ENCODE assay signal across 22 cellular contexts in genomic region chr7:96167424-96167823, GRCh38.
DNase-seq lines count a peak whose midpoint lies in the region; ATAC-seq and TF ChIP-seq lines count a peak whose summit lies in the region.
"Had no signal": no experiment of that assay in that cellular context is flagged by ENCODE, and none has a peak within 500 bp of the region (broad histone marks: within the 10 kb centered on the region; RNA-seq: fewer than 3 reads in every experiment).

No MANE protein-coding gene starts in this region.

- H3K36me3 ChIP-seq in tibial artery: peaks cover 10 to 41% (median 18%) of the 10 kb centered on the region in 3 donors

- H3K9me3 Mint-ChIP-seq in memory B cell: no peaks in the 10 kb centered on the region
- H3K9me3 Mint-ChIP-seq: nephron; T-helper 2 cell treated with Interferon-gamma antibody and Interleukin-4, amounts not matched to agents 5 μg/mL and 100 μg/mL, for 36 hours had no signal

- ATAC-seq in GM18868 (IDR thresholded peaks at IDR 0.05; ENCODE audit: unreplicated experiment): peak; percentile 85
- peak; percentile 68 for ATAC-seq in HG02610 (IDR thresholded peaks at IDR 0.05; ENCODE audit: unreplicated experiment)
- ATAC-seq in memory B cell (ENCODE audit: low read depth): peak; percentile 43
- ATAC-seq: esophagus mucosa had no signal

- no peaks in the 10 kb centered on the region for H3K27me3 Mint-ChIP-seq in memory B cell
- H3K27me3 Mint-ChIP-seq: CD4-positive, CD25-positive, alpha-beta regulatory T cell had no signal

- H3K27ac Mint-ChIP-seq in memory B cell: no peak overlapping the region
- H3K27ac Mint-ChIP-seq: CD4-positive, CD25-positive, alpha-beta regulatory T cell; nephron; T-helper 2 cell treated with Interferon-gamma antibody and Interleukin-4, amounts not matched to agents 5 μg/mL and 100 μg/mL, for 36 hours had no signal

- H3K4me3 ChIP-seq in tibial artery: no peak overlapping the region
- H3K4me3 ChIP-seq: pancreas, sigmoid colon had no signal

- no peak overlapping the region for H3K27ac ChIP-seq in tibial artery
- H3K27ac ChIP-seq: pancreas, RWPE1, sigmoid colon, VCaP had no signal

- intact Hi-C loops in tibial artery (cut with DNase I; ENCODE audit: low total_unique reads): no loop called here

- H3K4me1 ChIP-seq in tibial artery: peaks cover 0 to 8% (median 0%) of the 10 kb centered on the region in 4 donors
- H3K4me1 ChIP-seq: pancreas had no signal

- no peaks in the 10 kb centered on the region for H3K9me3 ChIP-seq in tibial artery
- H3K9me3 ChIP-seq: pancreas, sigmoid colon, SK-N-SH had no signal

- peaks cover 36% of the 10 kb centered on the region for H3K36me3 Mint-ChIP-seq in memory B cell

- H3K27me3 ChIP-seq in tibial artery: no peaks in the 10 kb centered on the region
- H3K27me3 ChIP-seq: pancreas, sigmoid colon had no signal

- no peak for TF ChIP-seq CTCF in tibial artery (IDR thresholded peaks at IDR 0.05)

- H3K4me3 Mint-ChIP-seq in memory B cell: no peak overlapping the region
- H3K4me3 Mint-ChIP-seq: CD4-positive, CD25-positive, alpha-beta regulatory T cell; nephron; T-helper 2 cell treated with Interferon-gamma antibody and Interleukin-4, amounts not matched to agents 5 μg/mL and 100 μg/mL, for 36 hours had no signal

- DNase-seq in NCI-H1436 (lab: John Stamatoyannopoulos, UW) (peak; percentile 15), memory B cell (ENCODE audit: low spot score in 2 of 2) (no peak), NCI-H2029 treated with DMSO at 0.1 percent for 48 hours (lab: John Stamatoyannopoulos, UW) (no peak), tibial artery (no peak), NAMALWA (ENCODE audit: low spot score) (no peak)
- DNase-seq: activated CD4-positive, alpha-beta T cell treated with anti-CD3 and anti-CD28 coated beads, Interleukin-2, amount 50 U/mL, for 1 hour; CD4-positive, CD25-positive, alpha-beta regulatory T cell; effector memory CD4-positive, alpha-beta T cell; Kasumi-1; NCI-H2029; NCI-H510A treated with DMSO at 0.1 percent for 48 hours; pancreas; sigmoid colon; SK-N-SH; substantia nigra had no signal

- peaks cover 4% of the 10 kb centered on the region for H3K4me1 Mint-ChIP-seq in memory B cell
- H3K4me1 Mint-ChIP-seq: CD4-positive, CD25-positive, alpha-beta regulatory T cell had no signal
